26 cellular contexts compared by ENCODE assay signal in the genomic region with DNA sequence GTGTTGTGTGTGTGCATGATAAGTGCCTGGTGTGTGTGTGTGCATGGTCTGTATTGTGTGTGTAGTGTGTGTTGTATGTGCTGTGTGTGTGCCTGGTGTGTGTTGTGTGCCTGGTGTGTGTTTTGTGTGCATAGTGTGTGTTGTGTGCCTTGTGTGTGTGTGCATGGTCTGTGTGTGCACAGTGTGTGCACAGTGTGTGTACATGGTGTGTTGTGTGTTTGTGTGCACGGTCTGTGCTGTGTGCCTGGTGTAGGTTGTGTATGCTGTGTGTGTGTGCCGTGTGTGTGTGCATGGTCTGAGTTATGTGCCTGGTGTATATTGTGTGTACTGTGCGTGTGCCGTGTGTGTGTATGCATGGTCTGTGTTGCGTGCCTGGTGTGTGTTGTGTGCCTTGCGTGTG.
A peak's percentile ranks its signal among the peaks of the same experiment; 100 is the strongest.
DNase-seq lines count a peak whose midpoint lies in the region; ATAC-seq and TF ChIP-seq lines count a peak whose summit lies in the region.
"Had no signal": no experiment of that assay in that cellular context is flagged by ENCODE, and none has a peak within 500 bp of the region (broad histone marks: within the 10 kb centered on the region; RNA-seq: fewer than 3 reads in every experiment).

No MANE protein-coding gene starts in this region.

- H4K8ac ChIP-seq in neuronal stem cell (ENCODE audit: low read depth, low read length): peak overlapping the region; percentile 89

- DNase-seq in right atrium auricular region (ENCODE audit: low spot score): peak; percentile 23
- DNase-seq in left ventricle myocardium superior: no peak
- DNase-seq in endothelial cell (ENCODE audit: low spot score): no peak
- DNase-seq in neuronal stem cell (ENCODE audit: low spot score): no peak
- no peak for DNase-seq in sciatic nerve (ENCODE audit: low spot score)
- no peak for DNase-seq in HPDE6-E6E7 (ENCODE audit: extremely low spot score)
- no peak for DNase-seq in HAP-1 (ENCODE audit: low spot score in 2 of 2)
- DNase-seq: 8988T; ACHN; BE2C; Calu3; CD8-positive, alpha-beta memory T cell; DMS79 treated with DMSO at 0.1 percent for 48 hours; GF-D8; HFFc6; Karpas-422; NCI-H1092; NCI-H1417 treated with DMSO at 0.1 percent for 48 hours; NCI-H1694 treated with DMSO at 0.1 percent for 48 hours; NCI-H2081; NCI-H2227 treated with DMSO at 0.1 percent for 48 hours; NCI-H526 treated with DMSO at 0.1 percent for 48 hours; PC-9; Right ventricle myocardium superior had no signal

- in situ Hi-C loops in HAP-1 (cut with MboI; ENCODE audit: low sequenced_read_pairs): no loop called here

- H3K4me3 ChIP-seq in right atrium auricular region: no peak overlapping the region
- H3K4me3 ChIP-seq in neuronal stem cell (ENCODE audit: low read length in 2 of 2): peak overlapping the region in 1 of 2 donors; percentile 18
- no peak overlapping the region for H3K4me3 ChIP-seq in HAP-1
- H3K4me3 ChIP-seq: PC-9, SJSA1 had no signal

- no peaks in the 10 kb centered on the region for H3K36me3 Mint-ChIP-seq in endothelial cell (ENCODE audit: low read depth, unreplicated experiment)
- H3K36me3 Mint-ChIP-seq: CD14-positive monocyte had no signal

- TF ChIP-seq CTCF in right atrium auricular region (IDR thresholded peaks at IDR 0.05) (no peak), endothelial cell (IDR thresholded peaks at IDR 0.05; ENCODE audit: unreplicated experiment) (no peak)

- H2BK120ac ChIP-seq in neuronal stem cell (ENCODE audit: low read depth, low read length): no peak overlapping the region

- H2BK5ac ChIP-seq in neuronal stem cell (ENCODE audit: low read length): no peak overlapping the region

- H3K9me3 Mint-ChIP-seq in endothelial cell (ENCODE audit: unreplicated experiment): no peaks in the 10 kb centered on the region
- H3K9me3 Mint-ChIP-seq: CD8-positive, alpha-beta memory T cell had no signal

- H3K27me3 Mint-ChIP-seq in endothelial cell (ENCODE audit: unreplicated experiment): peaks cover 4% of the 10 kb centered on the region
- H3K27me3 Mint-ChIP-seq: CD8-positive, alpha-beta memory T cell had no signal

- ATAC-seq in left ventricle myocardium superior: no peak
- ATAC-seq in sciatic nerve: no peak

- H2AK5ac ChIP-seq in neuronal stem cell (ENCODE audit: low read depth, low read length): peak overlapping the region; percentile 53

- peak overlapping the region; percentile 93 for H3K23ac ChIP-seq in neuronal stem cell (ENCODE audit: low read depth, low read length, poor library complexity)

- no peak overlapping the region for H3K27ac Mint-ChIP-seq in endothelial cell (ENCODE audit: unreplicated experiment)
- H3K27ac Mint-ChIP-seq: CD14-positive monocyte, HFFc6 had no signal

- no CpG with 5 or more reads among the region's 6 CpGs for WGBS in neuronal stem cell (ENCODE audit: extremely low coverage in 2 of 2, insufficient read length in 2 of 2, insufficient replicate concordance in 1 of 2), 2 donors

- H3K4me1 Mint-ChIP-seq in endothelial cell (ENCODE audit: unreplicated experiment): peaks cover 11% of the 10 kb centered on the region
- H3K4me1 Mint-ChIP-seq: CD14-positive monocyte; CD8-positive, alpha-beta memory T cell had no signal

- H3K4me3 Mint-ChIP-seq in endothelial cell (ENCODE audit: unreplicated experiment): peak overlapping the region; percentile 7
- H3K4me3 Mint-ChIP-seq: CD14-positive monocyte; CD8-positive, alpha-beta memory T cell; HFFc6 had no signal

- H3K27ac ChIP-seq in right atrium auricular region: no peak overlapping the region
- peak overlapping the region; percentile 27 for H3K27ac ChIP-seq in neuronal stem cell (replicated peaks; ENCODE audit: low read length)
- H3K27ac ChIP-seq: PC-9, SJSA1 had no signal

- H3K79me1 ChIP-seq in neuronal stem cell (ENCODE audit: low read depth, low read length): no peaks in the 10 kb centered on the region

- peak overlapping the region; percentile 87 for H4K91ac ChIP-seq in neuronal stem cell (ENCODE audit: low read depth, low read length, poor library complexity)

- H3K18ac ChIP-seq in neuronal stem cell (ENCODE audit: low read length): peak overlapping the region; percentile 23

- no peak overlapping the region for H2BK15ac ChIP-seq in neuronal stem cell (ENCODE audit: low read length)

- no peak overlapping the region for H3K4me2 ChIP-seq in neuronal stem cell (ENCODE audit: insufficient read depth, low read length, poor library complexity, severe bottlenecking)
- H3K4me2 ChIP-seq: PC-9 had no signal

- H3K9me3 ChIP-seq in right atrium auricular region: no peaks in the 10 kb centered on the region
- H3K9me3 ChIP-seq in neuronal stem cell (replicated peaks in 1 of 2; ENCODE audit: control insufficient read depth in 2 of 2, insufficient read depth in 1 of 2, low read depth in 1 of 2, low read length in 2 of 2): peaks cover 0 to 6% of the 10 kb centered on the region in 2 donors
- no peaks in the 10 kb centered on the region for H3K9me3 ChIP-seq in HAP-1
- H3K9me3 ChIP-seq: BE2C, SJSA1 had no signal

- H3K4ac ChIP-seq in neuronal stem cell (ENCODE audit: low read length): peak overlapping the region; percentile 43

- peak overlapping the region; percentile 78 for H3K9ac ChIP-seq in neuronal stem cell (ENCODE audit: low read depth, low read length, poor library complexity)

- peak overlapping the region; percentile 97 for H2BK12ac ChIP-seq in neuronal stem cell (ENCODE audit: low read length)

- no peaks in the 10 kb centered on the region for H3K4me1 ChIP-seq in right atrium auricular region
- H3K4me1 ChIP-seq in neuronal stem cell (ENCODE audit: control insufficient read depth in 2 of 2, insufficient read depth in 1 of 2, low read depth in 1 of 2, low read length in 2 of 2): peaks cover 0 to 5% of the 10 kb centered on the region in 2 donors
- no peaks in the 10 kb centered on the region for H3K4me1 ChIP-seq in HAP-1
- H3K4me1 ChIP-seq: BE2C, SJSA1 had no signal

- no peaks in the 10 kb centered on the region for H3K27me3 ChIP-seq in right atrium auricular region
- peaks cover 0 to 5% (median 0%) of the 10 kb centered on the region in 3 experiments for H3K27me3 ChIP-seq in neuronal stem cell (ENCODE audit: control insufficient read depth in 3 of 3, insufficient read depth in 3 of 3, low read depth in 1 of 3, low read length in 3 of 3)
- no peaks in the 10 kb centered on the region for H3K27me3 ChIP-seq in HAP-1 (ENCODE audit: low read depth)
- H3K27me3 ChIP-seq: BE2C, SJSA1 had no signal

- no peaks in the 10 kb centered on the region for H3K36me3 ChIP-seq in right atrium auricular region
- peaks cover 0 to 6% of the 10 kb centered on the region in 2 donors for H3K36me3 ChIP-seq in neuronal stem cell (replicated peaks in 1 of 2; ENCODE audit: control insufficient read depth in 2 of 2, insufficient read depth in 2 of 2, low read length in 2 of 2)
- no peaks in the 10 kb centered on the region for H3K36me3 ChIP-seq in HAP-1 (replicated peaks)
- H3K36me3 ChIP-seq: BE2C, SJSA1 had no signal

- peak overlapping the region; percentile 85 for H3K14ac ChIP-seq in neuronal stem cell (ENCODE audit: low read length)

- intact Hi-C loops in left ventricle myocardium superior (cut with micrococcal nuclease) (no loop called here), sciatic nerve (cut with DNase I) (no loop called here)

- no peak overlapping the region for H2AFZ ChIP-seq in neuronal stem cell (ENCODE audit: low read length)
- H2AFZ ChIP-seq: PC-9 had no signal
